26 cellular contexts compared by ENCODE assay signal in the genomic region with DNA sequence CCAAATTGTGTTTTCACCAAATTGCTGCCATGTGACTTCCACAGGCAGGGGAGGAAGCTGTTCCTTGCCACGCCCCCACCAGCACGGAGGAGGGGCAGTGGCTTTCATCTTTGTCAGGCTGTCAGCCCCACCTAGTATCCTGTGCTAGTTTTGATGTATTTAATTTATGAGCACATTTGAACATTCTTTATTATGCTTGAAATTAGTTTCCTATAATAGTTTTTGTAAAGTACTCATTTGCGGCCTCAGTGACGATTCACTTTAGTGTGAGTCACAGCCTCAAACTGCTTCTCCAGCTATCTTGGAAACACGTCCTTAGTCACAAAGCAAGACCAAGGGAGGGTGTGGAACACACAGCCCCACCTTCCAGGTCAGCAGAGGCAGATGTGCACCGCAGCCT.
A peak's percentile ranks its signal among the peaks of the same experiment; 100 is the strongest.
DNase-seq lines count a peak whose midpoint lies in the region; ATAC-seq and TF ChIP-seq lines count a peak whose summit lies in the region.
"Had no signal": no experiment of that assay in that cellular context is flagged by ENCODE, and none has a peak within 500 bp of the region (broad histone marks: within the 10 kb centered on the region; RNA-seq: fewer than 3 reads in every experiment).

No MANE protein-coding gene starts in this region.

- H3K4me3 Mint-ChIP-seq in activated CD4-positive, alpha-beta memory T cell treated with anti-CD3 and anti-CD28 coated beads for 36 hours, result no peak overlapping the region
- H3K4me3 Mint-ChIP-seq: activated B cell treated with CpG ODN at 0.5 μM for 24 hours; activated CD4-positive, alpha-beta memory T cell treated with anti-CD3 and anti-CD28 coated beads, Interleukin-2, amount 10 ng/mL, durations not matched to agents 7 days and 5 days; CD4-positive, alpha-beta T cell had no signal

- peaks cover 10% of the 10 kb centered on the region for H3K27me3 Mint-ChIP-seq in activated CD4-positive, alpha-beta memory T cell treated with anti-CD3 and anti-CD28 coated beads for 36 hours
- H3K27me3 Mint-ChIP-seq: activated B cell treated with CpG ODN at 0.5 μM for 24 hours; activated CD4-positive, alpha-beta memory T cell treated with anti-CD3 and anti-CD28 coated beads, Interleukin-2, amount 10 ng/mL, durations not matched to agents 7 days and 5 days had no signal

- H4K20me1 ChIP-seq in BLaER1 treated with 17β-estradiol and CSF1 and Interleukin-3, amounts not matched to agents 10 nM and 100 nM, result no peaks in the 10 kb centered on the region

- in situ Hi-C loops in KBM-7 (cut with MboI; ENCODE audit: low pct_unique_long_range_greater_than_20kb, low sequenced_read_pairs), result no loop called here

- no peak for TF ChIP-seq CTCF in omental fat pad (IDR thresholded peaks at IDR 0.05)

- H3K36me3 ChIP-seq in BLaER1 treated with 17β-estradiol and CSF1 and Interleukin-3, amounts not matched to agents 10 nM and 100 nM, result no peaks in the 10 kb centered on the region
- H3K36me3 ChIP-seq in adipocyte (ENCODE audit: control insufficient read depth, insufficient read depth, low read length, severe bottlenecking), result no peaks in the 10 kb centered on the region
- H3K36me3 ChIP-seq: gastroesophageal sphincter, right atrium auricular region, uterus had no signal

- H3K9me3 Mint-ChIP-seq in activated CD4-positive, alpha-beta memory T cell treated with anti-CD3 and anti-CD28 coated beads for 36 hours, result peaks cover 4% of the 10 kb centered on the region
- H3K9me3 Mint-ChIP-seq: activated CD4-positive, alpha-beta memory T cell treated with anti-CD3 and anti-CD28 coated beads, Interleukin-2, amount 10 ng/mL, durations not matched to agents 7 days and 5 days; CD4-positive, alpha-beta T cell had no signal

- peaks cover 4% of the 10 kb centered on the region for H3K4me1 Mint-ChIP-seq in activated CD4-positive, alpha-beta memory T cell treated with anti-CD3 and anti-CD28 coated beads for 36 hours (ENCODE audit: low read depth)
- H3K4me1 Mint-ChIP-seq: activated B cell treated with CpG ODN at 0.5 μM for 24 hours; activated CD4-positive, alpha-beta memory T cell treated with anti-CD3 and anti-CD28 coated beads, Interleukin-2, amount 10 ng/mL, durations not matched to agents 7 days and 5 days had no signal

- POLR2A ChIA-PET in activated CD4-positive, alpha-beta memory T cell treated with anti-CD3 and anti-CD28 coated beads for 36 hours (lab: Charles Lee), result no interaction called here

- DNase-seq in KBM-7, result peak; percentile 44
- no peak for DNase-seq in adipocyte (ENCODE audit: low read depth)
- DNase-seq in omental fat pad (ENCODE audit: low spot score), result no peak
- DNase-seq in T-helper 1 cell, result no peak
- DNase-seq in stimulated activated CD4-positive, alpha-beta T cell treated with anti-CD3 and anti-CD28 coated beads, Interleukin-4, amount 100 ng/mL, for 1 hour, result no peak
- DNase-seq in activated CD4-positive, alpha-beta memory T cell treated with anti-CD3 and anti-CD28 coated beads for 36 hours, result no peak
- DNase-seq: activated B cell treated with CpG ODN at 0.5 μM for 24 hours; activated CD4-positive, alpha-beta memory T cell treated with anti-CD3 and anti-CD28 coated beads, Interleukin-2, amount 10 ng/mL, durations not matched to agents 7 days and 5 days; activated naive CD4-positive, alpha-beta T cell treated with Interleukin-2 at 50 U/mL for 16 hours; CD4-positive, alpha-beta T cell; central memory CD4-positive, alpha-beta T cell; DMS79 treated with DMSO at 0.1 percent for 48 hours; kidney; NCI-H146; NCI-H2171; NCI-H69; stimulated activated CD4-positive, alpha-beta T cell treated with anti-CD3 and anti-CD28 coated beads, Interleukin-15, amount 100 ng/mL, for 24 hours; substantia nigra; T-helper 2 cell; uterus had no signal

- H3K27ac Mint-ChIP-seq in activated CD4-positive, alpha-beta memory T cell treated with anti-CD3 and anti-CD28 coated beads for 36 hours, result no peak overlapping the region
- H3K27ac Mint-ChIP-seq: activated B cell treated with CpG ODN at 0.5 μM for 24 hours; activated CD4-positive, alpha-beta memory T cell treated with anti-CD3 and anti-CD28 coated beads, Interleukin-2, amount 10 ng/mL, durations not matched to agents 7 days and 5 days; CD4-positive, alpha-beta T cell had no signal

- peak; percentile 48 for ATAC-seq in omental fat pad (ENCODE audit: low FRiP score)
- no peak for ATAC-seq in GM18870 (IDR thresholded peaks at IDR 0.05; ENCODE audit: unreplicated experiment)
- ATAC-seq: gastroesophageal sphincter, HepG2 had no signal

- intact Hi-C loops in activated CD4-positive, alpha-beta memory T cell treated with anti-CD3 and anti-CD28 coated beads for 36 hours (cut with micrococcal nuclease), result no loop called here

- H3K36me3 Mint-ChIP-seq in activated CD4-positive, alpha-beta memory T cell treated with anti-CD3 and anti-CD28 coated beads for 36 hours, result no peaks in the 10 kb centered on the region

- no peak overlapping the region for H3K4me3 ChIP-seq in BLaER1 treated with 17β-estradiol and CSF1 and Interleukin-3, amounts not matched to agents 10 nM and 100 nM
- peak overlapping the region; percentile 47 for H3K4me3 ChIP-seq in adipocyte (ENCODE audit: low read length)
- H3K4me3 ChIP-seq: gastroesophageal sphincter, right atrium auricular region, uterus had no signal

- peaks cover 11 to 18% (median 15%) of the 10 kb centered on the region in 10 experiments for H3K4me1 ChIP-seq in BLaER1 treated with 17β-estradiol and CSF1 and Interleukin-3, amounts not matched to agents 10 nM and 100 nM
- H3K4me1 ChIP-seq in adipocyte (ENCODE audit: control insufficient read depth, insufficient read depth, low read length), result peaks cover 25% of the 10 kb centered on the region
- H3K4me1 ChIP-seq: right atrium auricular region, uterus had no signal

- H3K27me3 ChIP-seq in BLaER1 treated with 17β-estradiol and CSF1 and Interleukin-3, amounts not matched to agents 10 nM and 100 nM, result no peaks in the 10 kb centered on the region
- H3K27me3 ChIP-seq in adipocyte (replicated peaks; ENCODE audit: control insufficient read depth, insufficient read depth, low read length), result no peaks in the 10 kb centered on the region
- H3K27me3 ChIP-seq: gastroesophageal sphincter, right atrium auricular region, uterus had no signal

- H3K27ac ChIP-seq in BLaER1 treated with 17β-estradiol and CSF1 and Interleukin-3, amounts not matched to agents 10 nM and 100 nM, result no peak overlapping the region
- H3K27ac ChIP-seq: epithelial cell of prostate, gastroesophageal sphincter, right atrium auricular region had no signal

- peak overlapping the region; percentile 19 to 72 (median 56) for H3K4me2 ChIP-seq in BLaER1 treated with 17β-estradiol and CSF1 and Interleukin-3, amounts not matched to agents 10 nM and 100 nM

- H3K9ac ChIP-seq in BLaER1 treated with 17β-estradiol and CSF1 and Interleukin-3, amounts not matched to agents 10 nM and 100 nM, result no peak overlapping the region
- H3K9ac ChIP-seq in adipocyte (ENCODE audit: low read length), result peak overlapping the region; percentile 59

- CTCF ChIA-PET in activated CD4-positive, alpha-beta memory T cell treated with anti-CD3 and anti-CD28 coated beads for 36 hours (lab: Charles Lee), result no interaction called here

- H3K9me3 ChIP-seq in BLaER1 treated with 17β-estradiol and CSF1 and Interleukin-3, amounts not matched to agents 10 nM and 100 nM (replicated peaks in 1 of 11), result peaks cover 6 to 20% (median 16%) of the 10 kb centered on the region in 11 experiments
- H3K9me3 ChIP-seq in adipocyte (ENCODE audit: control insufficient read depth, low read length), result peaks cover 10% of the 10 kb centered on the region
- H3K9me3 ChIP-seq: uterus had no signal
